1 cellular context compared by ENCODE assay signal in genomic region chr20:33013701-33014326, GRCh38.
TF ChIP-seq lines count a peak whose summit lies in the region.

No MANE protein-coding gene starts in this region.

TF ChIP-seq in HepG2, 621 proteins besides CTCF, POLR2A, EP300 and RAD21 (continued from another document):
- no peak for TF ChIP-seq ZNF784 (CRISPR knock-in tag; IDR thresholded peaks at IDR 0.05; ENCODE audit: borderline replicate concordance)
- TF ChIP-seq HOXA3 (CRISPR knock-in tag; IDR thresholded peaks at IDR 0.05) = no peak
- TF ChIP-seq TEF (CRISPR knock-in tag; IDR thresholded peaks at IDR 0.05) = no peak
- no peak for TF ChIP-seq NR0B2 (CRISPR knock-in tag; IDR thresholded peaks at IDR 0.05)
- TF ChIP-seq ZNF800 (CRISPR knock-in tag; IDR thresholded peaks at IDR 0.05) = no peak
- TF ChIP-seq ATF4 (CRISPR knock-in tag; IDR thresholded peaks at IDR 0.05) = no peak
- no peak for TF ChIP-seq ZNF441 (CRISPR knock-in tag; IDR thresholded peaks at IDR 0.05; ENCODE audit: borderline replicate concordance)
- TF ChIP-seq ZNF263 (CRISPR knock-in tag; IDR thresholded peaks at IDR 0.05) = no peak
- no peak for TF ChIP-seq TBX2 (CRISPR knock-in tag; IDR thresholded peaks at IDR 0.05; ENCODE audit: borderline replicate concordance)
- TF ChIP-seq ZNF709 (CRISPR knock-in tag; IDR thresholded peaks at IDR 0.05) = no peak
- TF ChIP-seq ZBTB14 (CRISPR knock-in tag; IDR thresholded peaks at IDR 0.05) = no peak
- TF ChIP-seq YEATS4 (CRISPR knock-in tag; IDR thresholded peaks at IDR 0.05; ENCODE audit: borderline replicate concordance) = no peak
- 0 out of 2 replicates have a peak, but pooled peaks have one; percentile 52 for TF ChIP-seq HIVEP1 (CRISPR knock-in tag; IDR thresholded peaks at IDR 0.05)
- TF ChIP-seq ZKSCAN1 (IDR thresholded peaks at IDR 0.05; ENCODE audit: low read length) = no peak
- no peak for TF ChIP-seq ZSCAN30 (CRISPR knock-in tag; IDR thresholded peaks at IDR 0.05)
- no peak for TF ChIP-seq BRD4 (CRISPR knock-in tag; IDR thresholded peaks at IDR 0.05)
- TF ChIP-seq AGO2 (optimal IDR thresholded peaks at IDR 0.05; ENCODE audit: low read depth, low read length) = peak; percentile 98
- TF ChIP-seq ZMYM2 (CRISPR knock-in tag; IDR thresholded peaks at IDR 0.05) = 0 out of 2 replicates have a peak, but pooled peaks have one; percentile 14
- TF ChIP-seq ZNF572 (CRISPR knock-in tag; IDR thresholded peaks at IDR 0.05) = no peak
- TF ChIP-seq HNF4G (IDR thresholded peaks at IDR 0.05; ENCODE audit: borderline replicate concordance, low read depth, low read length) = no peak
- no peak for TF ChIP-seq HNF4G (CRISPR knock-in tag; IDR thresholded peaks at IDR 0.05; ENCODE audit: borderline replicate concordance, low read depth)
- TF ChIP-seq SOX6 (IDR thresholded peaks at IDR 0.05) = no peak
- no peak for TF ChIP-seq SOX6 (CRISPR knock-in tag; IDR thresholded peaks at IDR 0.05)
- TF ChIP-seq CREBL2 (CRISPR knock-in tag; IDR thresholded peaks at IDR 0.05; ENCODE audit: borderline replicate concordance) = no peak
- no peak for TF ChIP-seq NCOR1 (IDR thresholded peaks at IDR 0.05; ENCODE audit: borderline replicate concordance, low read length)
- no peak for TF ChIP-seq CHCHD3 (CRISPR knock-in tag; IDR thresholded peaks at IDR 0.05)
- TF ChIP-seq PHF21A (CRISPR knock-in tag; IDR thresholded peaks at IDR 0.05) = no peak
- 0 out of 2 replicates have a peak, but pooled peaks have one; percentile 50 for TF ChIP-seq PCBP1 (IDR thresholded peaks at IDR 0.05; ENCODE audit: borderline replicate concordance, low read depth, low read length)
- peak; percentile 12 for TF ChIP-seq RBM22 (optimal IDR thresholded peaks at IDR 0.05; ENCODE audit: low read length)
- no peak for TF ChIP-seq IRF2 (CRISPR knock-in tag; IDR thresholded peaks at IDR 0.05)
- no peak for TF ChIP-seq REPIN1 (CRISPR knock-in tag; IDR thresholded peaks at IDR 0.05; ENCODE audit: borderline replicate concordance, low read depth)
- no peak for TF ChIP-seq KDM3A (CRISPR knock-in tag; IDR thresholded peaks at IDR 0.05; ENCODE audit: low read depth)
- TF ChIP-seq ZNF878 (CRISPR knock-in tag; IDR thresholded peaks at IDR 0.05) = no peak
- no peak for TF ChIP-seq THYN1 (CRISPR knock-in tag; IDR thresholded peaks at IDR 0.05; ENCODE audit: borderline replicate concordance, low read depth)
- no peak for TF ChIP-seq ZUFSP (CRISPR knock-in tag; IDR thresholded peaks at IDR 0.05; ENCODE audit: borderline replicate concordance)
